ENCODE assay signal across 11 cellular contexts in the genomic region with DNA sequence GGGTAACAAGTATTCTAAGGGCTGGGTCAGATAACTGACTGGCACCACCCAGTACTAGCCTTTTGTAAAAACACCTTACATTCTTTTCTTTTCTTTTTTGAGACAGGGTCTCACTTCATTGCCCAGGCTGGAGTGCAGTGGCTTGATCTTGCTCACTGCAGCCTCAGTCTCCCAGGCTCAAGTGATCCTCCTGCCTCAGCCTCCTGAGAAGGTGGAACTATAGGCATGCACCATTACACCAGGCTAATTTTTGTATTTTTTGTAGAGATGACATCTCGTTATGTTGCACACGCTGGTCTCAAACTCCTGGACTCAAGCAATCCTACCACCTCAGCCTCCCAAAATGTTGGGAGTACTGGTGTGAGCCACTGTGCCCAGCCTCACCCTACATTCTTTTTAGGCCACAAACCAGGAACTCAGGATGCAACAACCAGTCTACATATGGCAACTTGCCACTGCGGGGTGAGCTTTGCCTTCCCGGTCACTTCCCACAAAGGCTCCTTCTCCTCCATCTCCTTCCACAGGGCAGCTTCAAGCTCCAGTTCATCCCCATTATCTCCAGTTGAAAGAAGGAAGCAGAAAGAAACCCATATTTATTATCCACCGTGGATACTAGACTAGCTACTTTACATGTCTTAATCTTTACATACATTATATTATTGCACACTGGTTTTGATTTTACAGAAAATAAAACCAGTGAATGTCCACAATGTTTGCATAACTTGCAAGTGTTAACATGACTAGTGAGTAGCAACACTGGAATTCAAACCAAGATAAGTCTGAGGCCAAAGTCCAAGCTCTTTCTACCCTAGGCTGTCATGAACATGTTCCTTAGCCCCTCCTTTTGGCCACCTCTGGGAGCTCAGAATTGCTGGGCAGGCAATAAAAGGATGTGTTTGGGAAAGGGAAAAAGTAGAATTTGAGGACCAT. TPM values are rescaled to one million over a fixed set of nuclear protein-coding genes. Genes with fewer than 3 reads are reported as not detected.
DNase-seq lines count a peak whose midpoint lies in the region; ATAC-seq, FAIRE-seq and TF ChIP-seq lines count a peak whose summit lies in the region.
"Had no signal": no experiment of that assay in that cellular context is flagged by ENCODE, and none has a peak within 500 bp of the region (broad histone marks: within the 10 kb centered on the region; RNA-seq: fewer than 3 reads in every experiment).

No MANE protein-coding gene starts in this region.

- H3K9ac ChIP-seq in PC-3 (ENCODE audit: low read length) (peak overlapping the region; percentile 74), endothelial cell of umbilical vein (replicated peaks; ENCODE audit: extremely low read depth, insufficient read depth, low read length) (peak overlapping the region; percentile 12), mucosa of rectum (ENCODE audit: low read depth in 1 of 2, low read length in 2 of 2) (no peak overlapping the region)

- H2AFZ ChIP-seq in PC-3 (ENCODE audit: low read length) (0 out of 2 replicates have a peak overlapping the region, but pooled peaks have one; percentile 7), endothelial cell of umbilical vein (ENCODE audit: low read depth, low read length) (no peak overlapping the region)

- H3K9me3 ChIP-seq in Caco-2 (no peaks in the 10 kb centered on the region), PC-3 (ENCODE audit: low read length) (no peaks in the 10 kb centered on the region), endothelial cell of umbilical vein (replicated peaks; ENCODE audit: control insufficient read depth, insufficient read depth, low read length) (no peaks in the 10 kb centered on the region), mucosa of rectum (ENCODE audit: control insufficient read depth in 2 of 2, low read length in 2 of 2) (no peaks in the 10 kb centered on the region), thyroid gland (no peaks in the 10 kb centered on the region)

- H3K4me3 ChIP-seq in Caco-2 (ENCODE audit: low read depth, low read length), result no peak overlapping the region
- H3K4me3 ChIP-seq in PC-3 (ENCODE audit: low read length), result peak overlapping the region; percentile 36; the same call in 1 of the 2 replicates
- no peak overlapping the region for H3K4me3 ChIP-seq in endothelial cell of umbilical vein (replicated peaks in 1 of 3; ENCODE audit: insufficient read depth in 1 of 3, low read depth in 1 of 3, low read length in 3 of 3)
- peak overlapping the region; percentile 7 to 13 for H3K4me3 ChIP-seq in mucosa of rectum (ENCODE audit: low read length in 2 of 2)
- no peak overlapping the region for H3K4me3 ChIP-seq in thyroid gland (replicated peaks in 1 of 3)

- WGBS in thyroid gland, 2 donors, result 76 to 80% methylated on average over 5 of the region's 5 CpGs

- peak overlapping the region; percentile 79 for H3K4me2 ChIP-seq in PC-3 (ENCODE audit: low read length)
- H3K4me2 ChIP-seq in endothelial cell of umbilical vein (ENCODE audit: insufficient read depth, low read length), result no peak overlapping the region

- peaks cover 66% of the 10 kb centered on the region for H3K4me1 Mint-ChIP-seq in Caco-2 (ENCODE audit: low read depth, unreplicated experiment)

- no peaks in the 10 kb centered on the region for H3K9me3 Mint-ChIP-seq in Caco-2 (ENCODE audit: unreplicated experiment)

- H3K36me3 Mint-ChIP-seq in Caco-2 (ENCODE audit: insufficient read depth, unreplicated experiment), result peaks cover 40% of the 10 kb centered on the region

- POLR2A ChIA-PET in Caco-2 (lab: Charles Lee) (interaction anchor here (0.6 to 1.4 kb wide), 4 partner anchors 8 to 84 kb away, joined by 3 to 8 read pairs (median 4); partner anchors contain the start of genes AP1S3 and WDFY1), PC-3 (lab: Charles Lee; ENCODE audit: unreplicated experiment) (interaction anchor here (0.5 to 0.7 kb wide), 3 partner anchors 63 to 1586 kb away, joined by 4 to 6 read pairs (median 4); no protein-coding TSS in a partner anchor), endothelial cell of umbilical vein (lab: Charles Lee) (no interaction called here)

- H3K36me3 ChIP-seq in Caco-2 (ENCODE audit: control insufficient read depth, insufficient read depth, low read length), result no peaks in the 10 kb centered on the region
- H3K36me3 ChIP-seq in PC-3 (ENCODE audit: low read depth, low read length), result no peaks in the 10 kb centered on the region
- H3K36me3 ChIP-seq in endothelial cell of umbilical vein (ENCODE audit: control insufficient read depth in 2 of 2, extremely low read depth in 1 of 2, insufficient read depth in 2 of 2, low read length in 2 of 2), result no peaks in the 10 kb centered on the region
- H3K36me3 ChIP-seq in mucosa of rectum (ENCODE audit: control insufficient read depth in 2 of 2, insufficient read depth in 2 of 2, low read length in 2 of 2), result no peaks in the 10 kb centered on the region
- no peaks in the 10 kb centered on the region for H3K36me3 ChIP-seq in thyroid gland

- TF ChIP-seq CTCF in Caco-2 (IDR thresholded peaks at IDR 0.05; ENCODE audit: insufficient read depth in 1 of 2, low read depth in 1 of 2, low read length in 1 of 2, severe bottlenecking in 1 of 2, unreplicated experiment in 1 of 2), result peak; percentile 28 to 60
- peak; percentile 50 for TF ChIP-seq CTCF in PC-3 (conservative IDR thresholded peaks at IDR 0.05; ENCODE audit: low read depth, low read length)
- no peak for TF ChIP-seq CTCF in endothelial cell of umbilical vein (IDR thresholded peaks at IDR 0.05; ENCODE audit: extremely low read depth in 1 of 2, insufficient read depth in 1 of 2, low read depth in 1 of 2, low read length in 2 of 2)
- no peak for TF ChIP-seq CTCF in thyroid gland (IDR thresholded peaks at IDR 0.05)

- dilution Hi-C loops in endothelial cell of umbilical vein (cut with MboI; ENCODE audit: extremely low pct_ligation_motif_present, low sequenced_read_pairs), result no loop called here

- BruUV-seq in Caco-2 (replicated peaks; lab: Mats Ljungman, UMichigan), result TSS peak; percentile 64
- TSS peak; percentile 79 for BruUV-seq in PC-3 (replicated peaks; lab: Mats Ljungman, UMichigan)
- BruUV-seq in endothelial cell of umbilical vein (replicated peaks; lab: Mats Ljungman, UMichigan), result no TSS peak

- H3K27me3 ChIP-seq in Caco-2 (replicated peaks; ENCODE audit: control insufficient read depth, insufficient read depth, low read length), result no peaks in the 10 kb centered on the region
- H3K27me3 ChIP-seq in PC-3 (ENCODE audit: low read length), result no peaks in the 10 kb centered on the region
- H3K27me3 ChIP-seq in endothelial cell of umbilical vein (ENCODE audit: control insufficient read depth in 2 of 2, insufficient read depth in 2 of 2, low read length in 2 of 2), result no peaks in the 10 kb centered on the region
- H3K27me3 ChIP-seq in mucosa of rectum (ENCODE audit: control insufficient read depth in 2 of 2, insufficient read depth in 2 of 2, low read length in 2 of 2), result no peaks in the 10 kb centered on the region
- no peaks in the 10 kb centered on the region for H3K27me3 ChIP-seq in thyroid gland

- intact Hi-C loops in Caco-2 (cut with micrococcal nuclease; ENCODE audit: unreplicated experiment) (loop anchor here (1.0 to 5.0 kb wide), 14 partner anchors 9 to 404 kb away; partner anchors contain the start of genes AP1S3 and MRPL44), PC-3 (cut with micrococcal nuclease) (loop anchor here (1.0 to 5.0 kb wide), 7 partner anchors 8 to 164 kb away; no protein-coding TSS in a partner anchor), endothelial cell of umbilical vein (cut with micrococcal nuclease) (loop anchor here (1.0 to 5.0 kb wide), 5 partner anchors 81 to 889 kb away; no protein-coding TSS in a partner anchor), thyroid gland (cut with DNase I) (no loop called here)

- no peaks in the 10 kb centered on the region for H3K9me1 ChIP-seq in endothelial cell of umbilical vein (replicated peaks; ENCODE audit: control insufficient read depth, extremely low read depth, insufficient read depth, low read length)

- H4K20me1 ChIP-seq in PC-3 (ENCODE audit: low read length) (no peaks in the 10 kb centered on the region), endothelial cell of umbilical vein (replicated peaks; ENCODE audit: control insufficient read depth, extremely low read depth, insufficient read depth, low read length) (no peaks in the 10 kb centered on the region)

- ATAC-seq in PC-3 (peak; percentile 87), GM21381 (IDR thresholded peaks at IDR 0.05; ENCODE audit: unreplicated experiment) (no peak)

- H3K9me2 ChIP-seq in PC-3 (replicated peaks; ENCODE audit: low read length), result no peaks in the 10 kb centered on the region

- CTCF ChIA-PET in Caco-2 (lab: Charles Lee) (interaction anchor here (0.7 to 3.0 kb wide), 22 partner anchors 9 to 890 kb away, joined by 3 to 34 read pairs (median 5); partner anchors contain the start of gene AP1S3), PC-3 (lab: Charles Lee) (interaction anchor here (0.6 to 1.4 kb wide), 6 partner anchors 23 to 129 kb away, joined by 3 to 10 read pairs (median 4); no protein-coding TSS in a partner anchor), endothelial cell of umbilical vein (lab: Charles Lee) (interaction anchor here (0.9 to 4.7 kb wide), 13 partner anchors 8 to 613 kb away, joined by 3 to 26 read pairs (median 5); partner anchors contain the start of gene SCG2)

- peak; percentile 18 for FAIRE-seq in endothelial cell of umbilical vein (lab: Jason Lieb, UNC)
- FAIRE-seq: colon had no signal

- H3K4me1 ChIP-seq in Caco-2 (peaks cover 78% of the 10 kb centered on the region), PC-3 (ENCODE audit: insufficient read depth, low read length) (peaks cover 42% of the 10 kb centered on the region), endothelial cell of umbilical vein (ENCODE audit: control insufficient read depth, extremely low read depth, insufficient read depth, low read length) (no peaks in the 10 kb centered on the region), mucosa of rectum (ENCODE audit: control insufficient read depth in 2 of 2, insufficient read depth in 2 of 2, low read length in 2 of 2) (peaks cover 11 to 12% of the 10 kb centered on the region in 2 donors), thyroid gland (no peaks in the 10 kb centered on the region)

- peak overlapping the region; percentile 100 for H3K27ac Mint-ChIP-seq in Caco-2 (ENCODE audit: unreplicated experiment)

- TF ChIP-seq POLR2A in endothelial cell of umbilical vein (IDR thresholded peaks at IDR 0.05; ENCODE audit: low read depth, low read length) (no peak), thyroid gland (IDR thresholded peaks at IDR 0.05) (no peak)

- H3K79me2 ChIP-seq in PC-3 (ENCODE audit: low read length) (no peaks in the 10 kb centered on the region), endothelial cell of umbilical vein (ENCODE audit: control insufficient read depth, insufficient read depth, low read length) (no peaks in the 10 kb centered on the region)

- H3F3A ChIP-seq in PC-3 (ENCODE audit: low read length, unreplicated experiment), result peaks cover 10% of the 10 kb centered on the region

- DNase-seq in Caco-2 (peak; percentile 92 to 94), PC-3 (peak; percentile 95), endothelial cell of umbilical vein (ENCODE audit: low read depth, low spot score) (no peak), NCI-H82 (lab: John Stamatoyannopoulos, UW) (no peak), thyroid gland (no peak)
- DNase-seq in activated CD4-positive, CD25-positive, alpha-beta regulatory T cell treated with anti-CD3 and anti-CD28 coated beads, Interleukin-2, amount 50 U/mL, for 72 hours, result no peak
- DNase-seq: DMS153, left cardiac atrium had no signal

- peak overlapping the region; percentile 76 for H3K4me3 Mint-ChIP-seq in Caco-2 (ENCODE audit: unreplicated experiment)

- H3K27me3 Mint-ChIP-seq in Caco-2 (ENCODE audit: insufficient read depth, unreplicated experiment), result no peaks in the 10 kb centered on the region

- peak overlapping the region; percentile 97 for H3K27ac ChIP-seq in PC-3 (ENCODE audit: low read length)
- H3K27ac ChIP-seq in endothelial cell of umbilical vein (ENCODE audit: insufficient read depth, low read depth, low read length), result no peak overlapping the region
- peak overlapping the region; percentile 48 to 76 for H3K27ac ChIP-seq in mucosa of rectum (ENCODE audit: low read depth in 2 of 2, low read length in 2 of 2)
- no peak overlapping the region for H3K27ac ChIP-seq in thyroid gland

RNA-seq across cellular contexts. Expression of gene AP1S3, which starts 23.7 kb away (rescaled TPM):
- total RNA-seq in Caco-2 (2022) (180 TPM in 2 replicates), PC-3 (2014; rRNA removed) (34.3 and 37.6 TPM in 2 replicates), endothelial cell of umbilical vein (3.2 and 3.8 TPM in 2 replicates), thyroid gland (10 to 100 TPM; 37.5 to 92.6 (median 44.8) TPM)
- 0.51 and 0.69 TPM in 2 replicates for polyA plus RNA-seq in endothelial cell of umbilical vein
- polyA plus RNA-seq in endothelial cell of umbilical vein (2011; cell fraction: cytosol; rRNA removed), result 0.86 and 0.87 TPM in 2 replicates
- polyA plus RNA-seq in endothelial cell of umbilical vein (2011; cell fraction: nucleus; rRNA removed), result 1.1 and 1.8 TPM in 2 replicates
- 5.0 and 8.1 TPM in 2 replicates for polyA plus RNA-seq in endothelial cell of umbilical vein (2012)
- 1.2 and 1.6 TPM in 2 replicates for polyA minus RNA-seq in endothelial cell of umbilical vein
- polyA minus RNA-seq in endothelial cell of umbilical vein (2011; cell fraction: cytosol; rRNA and poly(A)+ RNA removed), result 20.0 TPM
- 1.4 and 3.0 TPM in 2 replicates for polyA minus RNA-seq in endothelial cell of umbilical vein (2011; cell fraction: nucleus; rRNA and poly(A)+ RNA removed)

Comparison
In these comparisons a context has a peak if more than half of its experiments do, and no peak if none do; other contexts are left out.
1. DNase-seq: peak in Caco-2 (2 of 2) and PC-3 (single experiment); none in endothelial cell of umbilical vein (single experiment), NCI-H82 (single experiment), activated CD4-positive, CD25-positive, alpha-beta regulatory T cell treated with anti-CD3 and anti-CD28 coated beads, Interleukin-2, amount 50 U/mL, for 72 hours (single experiment) and thyroid gland (0 of 2).
2. H3K4me3 ChIP-seq: peak in PC-3 (single experiment) and mucosa of rectum (2 of 2); none in Caco-2 (single experiment), endothelial cell of umbilical vein (0 of 3) and thyroid gland (0 of 3).
3. CTCF ChIP-seq: peak in Caco-2 (2 of 2) and PC-3 (single experiment); none in endothelial cell of umbilical vein (0 of 2) and thyroid gland (0 of 6).
4. H3K27ac ChIP-seq: peak in PC-3 (single experiment) and mucosa of rectum (2 of 2); none in endothelial cell of umbilical vein (single experiment) and thyroid gland (0 of 3).
5. H3K9ac ChIP-seq: peak in PC-3 (single experiment) and endothelial cell of umbilical vein (single experiment); none in mucosa of rectum (0 of 2).